11 cellular contexts compared by ENCODE assay signal in the genomic region with DNA sequence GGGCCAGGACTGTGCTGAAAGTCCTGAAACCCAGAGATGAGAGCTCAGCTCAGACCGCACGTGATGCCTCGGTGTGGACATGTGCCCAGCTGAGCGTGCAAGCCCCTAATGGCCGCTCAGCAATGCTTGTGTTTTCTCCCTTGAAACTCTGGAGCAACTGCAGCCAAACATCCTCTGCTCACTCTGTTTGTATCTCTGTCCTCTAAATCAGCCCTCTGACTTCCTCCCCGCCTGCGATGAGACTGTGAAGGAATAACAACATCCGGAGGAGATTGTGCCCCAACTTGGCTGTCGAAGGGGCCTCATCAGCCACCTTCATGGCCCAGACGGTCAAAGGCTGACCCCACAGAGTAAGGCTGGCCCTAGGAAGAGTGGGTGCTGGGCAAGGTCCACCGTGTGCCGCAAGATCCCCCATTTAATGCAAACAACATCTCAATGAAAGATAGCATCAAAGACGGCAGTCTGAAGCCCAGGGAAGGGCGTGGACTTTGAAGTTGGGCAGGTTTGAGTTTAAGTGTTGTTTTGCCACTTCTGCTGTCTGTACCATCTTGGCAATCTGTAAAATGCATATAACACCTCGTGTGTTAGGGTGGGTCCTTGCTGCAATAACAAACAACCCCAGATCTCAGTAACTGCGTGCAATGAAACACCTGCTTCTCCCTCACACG. TPM values are rescaled to one million over a fixed set of nuclear protein-coding genes. Genes with fewer than 3 reads are reported as not detected.
DNase-seq lines count a peak whose midpoint lies in the region; ATAC-seq, FAIRE-seq and TF ChIP-seq lines count a peak whose summit lies in the region.
"Had no signal": no experiment of that assay in that cellular context is flagged by ENCODE, and none has a peak within 500 bp of the region (broad histone marks: within the 10 kb centered on the region; RNA-seq: fewer than 3 reads in every experiment).

No MANE protein-coding gene starts in this region.

- H3K9ac ChIP-seq in PC-3 (ENCODE audit: low read length) = peak overlapping the region; percentile 49; the same call in 1 of the 2 replicates

- no peak for FAIRE-seq in D721Med (lab: Jason Lieb, UNC)
- FAIRE-seq: frontal cortex had no signal

- POLR2A ChIA-PET in PC-3 (lab: Charles Lee; ENCODE audit: unreplicated experiment) = interaction anchor here (1.0 kb wide), 1 partner anchor 17 kb away, joined by 3 read pairs; no protein-coding TSS in a partner anchor

- H3K9me3 ChIP-seq in PC-3 (ENCODE audit: low read length) (no peaks in the 10 kb centered on the region), esophagus squamous epithelium (no peaks in the 10 kb centered on the region), spleen (no peaks in the 10 kb centered on the region)

- H3K27ac ChIP-seq in PC-3 (ENCODE audit: low read length) (peak overlapping the region; percentile 88), esophagus squamous epithelium (peak overlapping the region; percentile 54 to 79 (median 70)), spleen (peak overlapping the region in 5 of 8 donors; percentile 15 to 69 (median 28))

- H4K20me1 ChIP-seq in PC-3 (ENCODE audit: low read length) = no peaks in the 10 kb centered on the region

- TF ChIP-seq POLR2A in esophagus squamous epithelium (IDR thresholded peaks at IDR 0.05) (no peak), spleen (IDR thresholded peaks at IDR 0.05) (no peak)

- H3F3A ChIP-seq in PC-3 (ENCODE audit: low read length, unreplicated experiment) = no peaks in the 10 kb centered on the region

- H3K4me1 ChIP-seq in PC-3 (ENCODE audit: insufficient read depth, low read length) = peaks cover 55% of the 10 kb centered on the region
- H3K4me1 ChIP-seq in esophagus squamous epithelium = peaks cover 13 to 38% (median 20%) of the 10 kb centered on the region in 3 donors
- no peaks in the 10 kb centered on the region for H3K4me1 ChIP-seq in spleen

- TF ChIP-seq CTCF in PC-3 (conservative IDR thresholded peaks at IDR 0.05; ENCODE audit: low read depth, low read length) (no peak), esophagus squamous epithelium (IDR thresholded peaks at IDR 0.05) (no peak), spleen (IDR thresholded peaks at IDR 0.05 in 8 of 11, conservative IDR thresholded peaks at IDR 0.05 in 3 of 11) (no peak), D721Med (IDR thresholded peaks at IDR 0.05; ENCODE audit: insufficient read depth, missing control alignments) (no peak)

- 73 to 81% methylated on average over 8 to 14 of the region's 17 CpGs for WGBS in esophagus squamous epithelium, 2 donors
- 69 to 81% (median 75%) methylated on average over 16 to 17 of the region's 17 CpGs for WGBS in spleen, 5 donors

- ATAC-seq in PC-3 = no peak

- H3K36me3 ChIP-seq in PC-3 (ENCODE audit: low read depth, low read length) (no peaks in the 10 kb centered on the region), esophagus squamous epithelium (no peaks in the 10 kb centered on the region), spleen (no peaks in the 10 kb centered on the region)

- H3K4me2 ChIP-seq in PC-3 (ENCODE audit: low read length) = peak overlapping the region; percentile 56; the same call in 1 of the 2 replicates

- H3K27me3 ChIP-seq in PC-3 (ENCODE audit: low read length) (no peaks in the 10 kb centered on the region), esophagus squamous epithelium (no peaks in the 10 kb centered on the region), spleen (replicated peaks in 1 of 7) (peaks cover 0 to 20% (median 0%) of the 10 kb centered on the region in 7 donors)

- CTCF ChIA-PET in PC-3 (lab: Charles Lee) = no interaction called here

- intact Hi-C loops in PC-3 (cut with micrococcal nuclease) = no loop called here
- intact Hi-C loops in esophagus squamous epithelium (cut with DNase I) = no loop called here
- intact Hi-C loops in spleen (cut with DNase I; ENCODE audit: low total_unique reads) = no loop called here

- no peak for DNase-seq in PC-3
- peak; percentile 11 for DNase-seq in activated CD8-positive, alpha-beta memory T cell treated with anti-CD3 and anti-CD28 coated beads, Interleukin-2, amount 50 U/mL, for 4 hours
- DNase-seq in esophagus squamous epithelium (lab: John Stamatoyannopoulos, UW) = no peak
- peak; percentile 49 for DNase-seq in spleen
- no peak for DNase-seq in D721Med (ENCODE audit: insufficient read length, low spot score)
- no peak for DNase-seq in DMS153 treated with DMSO at 0.1 percent for 48 hours (lab: John Stamatoyannopoulos, UW; ENCODE audit: unreplicated experiment)
- no peak for DNase-seq in AML-193 (lab: John Stamatoyannopoulos, UW)
- DNase-seq: KG1, NCI-H446 had no signal

- H3K9me2 ChIP-seq in PC-3 (replicated peaks; ENCODE audit: low read length) = no peaks in the 10 kb centered on the region

- no TSS peak for BruUV-seq in PC-3 (replicated peaks; lab: Mats Ljungman, UMichigan)

- no peak overlapping the region for H3K4me3 ChIP-seq in PC-3 (ENCODE audit: low read length)
- no peak overlapping the region for H3K4me3 ChIP-seq in esophagus squamous epithelium
- peak overlapping the region in 1 of 8 donors; percentile 5 for H3K4me3 ChIP-seq in spleen

- peak overlapping the region; percentile 69; the same call in 1 of the 2 replicates for H2AFZ ChIP-seq in PC-3 (ENCODE audit: low read length)

- no peaks in the 10 kb centered on the region for H3K79me2 ChIP-seq in PC-3 (ENCODE audit: low read length)

RNA-seq across cellular contexts. Expression of a gene that starts 39.9 kb away (rescaled TPM):
- total RNA-seq in PC-3 (2014; rRNA removed) (not detected in 2 replicates), esophagus squamous epithelium (100 to 1,000 TPM; 196 to 799 (median 315) TPM), spleen (not detected)
- polyA plus RNA-seq in spleen = under 1 TPM in 1 of 3 donors, not detected in 2; 0.10 TPM
- total RNA-seq: G401 had no signal

Comparison
In these comparisons a context has a peak if more than half of its experiments do, and no peak if none do; other contexts are left out.
1. DNase-seq: peak in activated CD8-positive, alpha-beta memory T cell treated with anti-CD3 and anti-CD28 coated beads, Interleukin-2, amount 50 U/mL, for 4 hours (single experiment) and spleen (single experiment); none in PC-3 (single experiment), esophagus squamous epithelium (single experiment), D721Med (single experiment), DMS153 treated with DMSO at 0.1 percent for 48 hours (single experiment) and AML-193 (0 of 2).
2. H3K27ac ChIP-seq: peak in every context shown above with its lines; median percentile 88 in PC-3; 70 in esophagus squamous epithelium; 28 in spleen.
3. RNA of a gene that starts 39.9 kb away (total RNA-seq): 196 to 799 TPM in esophagus squamous epithelium; not detected in PC-3 and not detected in spleen; every median in the first group is over 100 times any median in the second.